Comparison of ENCODE assay signal across 20 cellular contexts in genomic region chr1:29502225-29502755, GRCh38.
DNase-seq lines count a peak whose midpoint lies in the region; ATAC-seq and TF ChIP-seq lines count a peak whose summit lies in the region.
"Had no signal": no experiment of that assay in that cellular context is flagged by ENCODE, and none has a peak within 500 bp of the region (broad histone marks: within the 10 kb centered on the region; RNA-seq: fewer than 3 reads in every experiment).

No MANE protein-coding gene starts in this region.

- no peak overlapping the region for H3K4me3 Mint-ChIP-seq in activated CD4-positive, alpha-beta memory T cell treated with anti-CD3 and anti-CD28 coated beads, Interleukin-2, amount 10 ng/mL, durations not matched to agents 7 days and 5 days
- H3K4me3 Mint-ChIP-seq: CD8-positive, alpha-beta memory T cell had no signal

- H3K36me3 ChIP-seq in stomach, result no peaks in the 10 kb centered on the region
- H3K36me3 ChIP-seq: HAP-1 had no signal

- 75 to 87% (median 80%) methylated on average over 3 of the region's 3 CpGs for WGBS in stomach, 5 donors

- TF ChIP-seq EP300 in stomach (IDR thresholded peaks at IDR 0.05), result no peak

- H3K27me3 ChIP-seq in stomach, result peaks cover 0 to 55% (median 1%) of the 10 kb centered on the region in 3 donors

- H3K36me3 Mint-ChIP-seq in activated CD4-positive, alpha-beta memory T cell treated with anti-CD3 and anti-CD28 coated beads, Interleukin-2, amount 10 ng/mL, durations not matched to agents 7 days and 5 days (ENCODE audit: low read depth), result no peaks in the 10 kb centered on the region
- H3K36me3 Mint-ChIP-seq: CD8-positive, alpha-beta memory T cell had no signal

- H3K4me3 ChIP-seq in coronary artery (no peak overlapping the region), stomach (no peak overlapping the region)
- H3K4me3 ChIP-seq: HAP-1 had no signal

- CTCF ChIA-PET in activated CD4-positive, alpha-beta memory T cell treated with anti-CD3 and anti-CD28 coated beads, Interleukin-2, amount 10 ng/mL, durations not matched to agents 7 days and 5 days (lab: Charles Lee), result no interaction called here

- no peak for TF ChIP-seq POLR2A in stomach (IDR thresholded peaks at IDR 0.05)

- H3K27ac ChIP-seq in coronary artery, result no peak overlapping the region
- H3K27ac ChIP-seq in stomach, result no peak overlapping the region
- H3K27ac ChIP-seq: C4-2B had no signal

- POLR2A ChIA-PET in activated CD4-positive, alpha-beta memory T cell treated with anti-CD3 and anti-CD28 coated beads, Interleukin-2, amount 10 ng/mL, durations not matched to agents 7 days and 5 days (lab: Charles Lee), result no interaction called here

- H3K27me3 Mint-ChIP-seq in activated CD4-positive, alpha-beta memory T cell treated with anti-CD3 and anti-CD28 coated beads, Interleukin-2, amount 10 ng/mL, durations not matched to agents 7 days and 5 days, result peaks cover 2% of the 10 kb centered on the region

- H3K9me3 ChIP-seq in stomach, result peaks cover 0 to under 1% (median 0%) of the 10 kb centered on the region in 4 donors
- H3K9me3 ChIP-seq: HAP-1 had no signal

- ATAC-seq in Right ventricle myocardium superior (ENCODE audit: poor library complexity), result no peak
- no peak for ATAC-seq in HG02759 (IDR thresholded peaks at IDR 0.05; ENCODE audit: unreplicated experiment)
- ATAC-seq: Right ventricle myocardium inferior had no signal

- H3K4me1 Mint-ChIP-seq in activated CD4-positive, alpha-beta memory T cell treated with anti-CD3 and anti-CD28 coated beads, Interleukin-2, amount 10 ng/mL, durations not matched to agents 7 days and 5 days, result no peaks in the 10 kb centered on the region
- H3K4me1 Mint-ChIP-seq: CD8-positive, alpha-beta memory T cell had no signal

- H3K27ac Mint-ChIP-seq in activated CD4-positive, alpha-beta memory T cell treated with anti-CD3 and anti-CD28 coated beads, Interleukin-2, amount 10 ng/mL, durations not matched to agents 7 days and 5 days, result no peak overlapping the region

- no peak for TF ChIP-seq CTCF in coronary artery (IDR thresholded peaks at IDR 0.05)
- no peak for TF ChIP-seq CTCF in stomach (IDR thresholded peaks at IDR 0.05)

- peak; percentile 10 for DNase-seq in cardiac septum (ENCODE audit: low spot score)
- DNase-seq in Right ventricle myocardium superior, result no peak
- peak; percentile 22 for DNase-seq in coronary artery (ENCODE audit: low spot score)
- DNase-seq in mesenteric fat pad (ENCODE audit: low spot score), result peak; percentile 43
- peak; percentile 2 for DNase-seq in stomach
- DNase-seq in activated CD4-positive, alpha-beta memory T cell treated with anti-CD3 and anti-CD28 coated beads, Interleukin-2, amount 10 ng/mL, durations not matched to agents 7 days and 5 days, result no peak
- DNase-seq in COLO829 (ENCODE audit: low spot score), result no peak
- DNase-seq: DMS53, GDM1, Karpas-422, NCI-H1694 treated with DMSO at 0.1 percent for 48 hours, NCI-H2081 treated with DMSO at 0.1 percent for 48 hours, NCI-H2171 treated with DMSO at 0.1 percent for 48 hours, NCI-H446, NCI-H526 treated with DMSO at 0.1 percent for 48 hours had no signal

- peaks cover 0 to 11% (median 4%) of the 10 kb centered on the region in 4 donors for H3K4me1 ChIP-seq in stomach

- intact Hi-C loops in cardiac septum (cut with DNase I), result no loop called here
- intact Hi-C loops in Right ventricle myocardium superior (cut with DNase I), result no loop called here
- intact Hi-C loops in stomach (cut with DNase I; ENCODE audit: low total_unique reads), result no loop called here

- no peaks in the 10 kb centered on the region for H3K9me3 Mint-ChIP-seq in activated CD4-positive, alpha-beta memory T cell treated with anti-CD3 and anti-CD28 coated beads, Interleukin-2, amount 10 ng/mL, durations not matched to agents 7 days and 5 days

Comparison
In these comparisons a context has a peak if more than half of its experiments do, and no peak if none do; other contexts are left out.
1. DNase-seq: peak in cardiac septum (single experiment), coronary artery (single experiment), mesenteric fat pad (single experiment) and stomach (single experiment); none in Right ventricle myocardium superior (single experiment), activated CD4-positive, alpha-beta memory T cell treated with anti-CD3 and anti-CD28 coated beads, Interleukin-2, amount 10 ng/mL, durations not matched to agents 7 days and 5 days (single experiment) and COLO829 (single experiment).